Comparison of ENCODE assay signal across 8 cellular contexts in the genomic region with DNA sequence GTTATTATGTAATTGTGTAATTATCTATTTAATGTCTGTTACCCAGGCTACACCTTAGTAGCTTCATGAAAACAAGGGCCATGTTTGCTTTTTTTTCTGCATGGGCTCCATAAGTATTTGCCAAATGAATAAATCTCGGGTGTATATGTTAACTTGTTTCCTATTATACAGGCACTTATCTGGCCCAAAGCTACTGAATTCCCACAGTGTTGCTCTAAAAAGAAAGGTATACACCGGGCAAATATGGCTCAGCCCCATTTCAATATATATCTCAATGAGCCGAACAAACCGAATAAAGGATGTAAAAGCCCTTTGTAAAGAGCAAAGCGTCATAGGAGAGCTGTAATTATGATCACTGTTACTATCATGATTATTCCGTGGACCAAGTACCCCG. TPM values are rescaled to one million over a fixed set of nuclear protein-coding genes. Genes with fewer than 3 reads are reported as not detected.
A peak's percentile ranks its signal among the peaks of the same experiment; 100 is the strongest.
DNase-seq lines count a peak whose midpoint lies in the region; ATAC-seq, FAIRE-seq and TF ChIP-seq lines count a peak whose summit lies in the region.

No MANE protein-coding gene starts in this region.

- H3K4me1 ChIP-seq in CD4-positive, CD25-positive, alpha-beta regulatory T cell (ENCODE audit: control insufficient read depth, insufficient read depth, low read length, poor library complexity, severe bottlenecking), result peaks cover 18% of the 10 kb centered on the region
- H3K4me1 ChIP-seq in Karpas-422 (ENCODE audit: low read length), result peaks cover 19% of the 10 kb centered on the region
- H3K4me1 ChIP-seq in breast epithelium, result no peaks in the 10 kb centered on the region
- peaks cover 4 to 7% of the 10 kb centered on the region in 2 donors for H3K4me1 ChIP-seq in mucosa of rectum (ENCODE audit: control insufficient read depth in 2 of 2, insufficient read depth in 2 of 2, low read length in 2 of 2)

- H2AFZ ChIP-seq in Karpas-422 (ENCODE audit: low read length), result no peak overlapping the region

- H3K9me3 ChIP-seq in CD4-positive, CD25-positive, alpha-beta regulatory T cell (ENCODE audit: control insufficient read depth in 2 of 2, low read length in 2 of 2), result no peaks in the 10 kb centered on the region
- H3K9me3 ChIP-seq in Karpas-422 (ENCODE audit: low read length) (no peaks in the 10 kb centered on the region), breast epithelium (no peaks in the 10 kb centered on the region), mucosa of rectum (ENCODE audit: control insufficient read depth in 2 of 2, low read length in 2 of 2) (no peaks in the 10 kb centered on the region)

- no peak for TF ChIP-seq CTCF in breast epithelium (IDR thresholded peaks at IDR 0.05)

- no peak overlapping the region for H3K27ac ChIP-seq in CD4-positive, CD25-positive, alpha-beta regulatory T cell (ENCODE audit: insufficient read depth, low read length, poor library complexity, severe bottlenecking)
- H3K27ac ChIP-seq in Karpas-422 (ENCODE audit: low read length), result no peak overlapping the region
- H3K27ac ChIP-seq in breast epithelium, result peak overlapping the region; percentile 83 to 88
- no peak overlapping the region for H3K27ac ChIP-seq in mucosa of rectum (ENCODE audit: low read depth in 2 of 2, low read length in 2 of 2)

- peak overlapping the region; percentile 80 for H3K4me2 ChIP-seq in Karpas-422 (ENCODE audit: low read depth, low read length, poor library complexity, severe bottlenecking)

- H3K9ac ChIP-seq in Karpas-422 (ENCODE audit: low read length) (peak overlapping the region; percentile 76), mucosa of rectum (ENCODE audit: low read depth in 1 of 2, low read length in 2 of 2) (peak overlapping the region; percentile 79 to 92)

- peaks cover 4% of the 10 kb centered on the region for H3K36me3 ChIP-seq in CD4-positive, CD25-positive, alpha-beta regulatory T cell (ENCODE audit: control insufficient read depth, insufficient read depth, low read length)
- H3K36me3 ChIP-seq in Karpas-422 (ENCODE audit: insufficient read depth, low read length) (no peaks in the 10 kb centered on the region), breast epithelium (no peaks in the 10 kb centered on the region), mucosa of rectum (ENCODE audit: control insufficient read depth in 2 of 2, insufficient read depth in 2 of 2, low read length in 2 of 2) (no peaks in the 10 kb centered on the region)

- H3K79me2 ChIP-seq in Karpas-422 (ENCODE audit: low read length), result peaks cover 39% of the 10 kb centered on the region

- no peak for ATAC-seq in CD4-positive, CD25-positive, alpha-beta regulatory T cell (ENCODE audit: low read depth in 2 of 2)

- H3K36me3 Mint-ChIP-seq in CD4-positive, CD25-positive, alpha-beta regulatory T cell, result peaks cover 8% of the 10 kb centered on the region

- FAIRE-seq in HTR-8/SVneo (lab: Jason Lieb, UNC), result no peak

- peak overlapping the region; percentile 92 to 96 (median 93) for H3K27ac Mint-ChIP-seq in CD4-positive, CD25-positive, alpha-beta regulatory T cell

- H3K4me1 Mint-ChIP-seq in CD4-positive, CD25-positive, alpha-beta regulatory T cell, result peaks cover 9 to 48% (median 26%) of the 10 kb centered on the region in 4 donors

- peaks cover 0 to 2% (median 0%) of the 10 kb centered on the region in 7 donors for H3K9me3 Mint-ChIP-seq in CD4-positive, CD25-positive, alpha-beta regulatory T cell

- H3K4me3 ChIP-seq in CD4-positive, CD25-positive, alpha-beta regulatory T cell (ENCODE audit: low read depth, low read length), result peak overlapping the region; percentile 87
- H3K4me3 ChIP-seq in Karpas-422 (ENCODE audit: low read length), result peak overlapping the region; percentile 80
- H3K4me3 ChIP-seq in breast epithelium, result peak overlapping the region; percentile 91 to 93 (median 92)
- peak overlapping the region; percentile 89 to 97 for H3K4me3 ChIP-seq in mucosa of rectum (ENCODE audit: low read length in 2 of 2)

- H3K4me3 Mint-ChIP-seq in CD4-positive, CD25-positive, alpha-beta regulatory T cell, result peak overlapping the region; percentile 90 to 97 (median 96)

- intact Hi-C loops in breast epithelium (cut with DNase I; ENCODE audit: low total_unique reads), result no loop called here

- H3K27me3 ChIP-seq in CD4-positive, CD25-positive, alpha-beta regulatory T cell (ENCODE audit: control insufficient read depth, insufficient read depth, low read length), result no peaks in the 10 kb centered on the region
- H3K27me3 ChIP-seq in Karpas-422 (ENCODE audit: low read length), result no peaks in the 10 kb centered on the region
- no peaks in the 10 kb centered on the region for H3K27me3 ChIP-seq in breast epithelium
- no peaks in the 10 kb centered on the region for H3K27me3 ChIP-seq in mucosa of rectum (ENCODE audit: control insufficient read depth in 2 of 2, insufficient read depth in 2 of 2, low read length in 2 of 2)

- H3K27me3 Mint-ChIP-seq in CD4-positive, CD25-positive, alpha-beta regulatory T cell, result peaks cover 10% of the 10 kb centered on the region

- DNase-seq in CD4-positive, CD25-positive, alpha-beta regulatory T cell, result peak in 1 of 3 donors; percentile 23
- DNase-seq in Karpas-422, result peak; percentile 41
- no peak for DNase-seq in breast epithelium (ENCODE audit: low spot score in 2 of 2)
- no peak for DNase-seq in hepatic stellate cell (ENCODE audit: low spot score)
- no peak for DNase-seq in NCI-H2107 (lab: John Stamatoyannopoulos, UW)
- no peak for DNase-seq in HTR-8/SVneo (ENCODE audit: insufficient read length, low spot score)
- DNase-seq in activated CD4-positive, alpha-beta T cell treated with anti-CD3 and anti-CD28 coated beads for 1 hour, result no peak

- TF ChIP-seq POLR2A in breast epithelium (IDR thresholded peaks at IDR 0.05), result no peak

- H4K20me1 ChIP-seq in Karpas-422 (ENCODE audit: insufficient read depth, low read depth, low read length), result no peaks in the 10 kb centered on the region

- H3K9me2 ChIP-seq in Karpas-422 (replicated peaks; ENCODE audit: insufficient read depth, low read length), result no peaks in the 10 kb centered on the region

RNA-seq across cellular contexts. Expression of gene PAQR3, which starts 0.8 kb away (rescaled TPM):
- total RNA-seq in CD4-positive, CD25-positive, alpha-beta regulatory T cell, result 23.5 TPM
- polyA plus RNA-seq in CD4-positive, CD25-positive, alpha-beta regulatory T cell, result 10 to 100 TPM in 2 of 4 donors, 1 to 10 TPM in 2; 6.5 to 11.7 (median 9.9) TPM
- total RNA-seq in Karpas-422 (2014; rRNA removed; shearing (Covaris generic); ENCODE audit: low replicate concordance), result 11.7 and 46.0 TPM in 2 replicates
- total RNA-seq in breast epithelium, result 10 to 100 TPM; 13.1 to 25.8 (median 18.7) TPM

Comparison
In these comparisons a context has a peak if more than half of its experiments do, and no peak if none do; other contexts are left out.
1. H3K27ac ChIP-seq: peak in breast epithelium (2 of 2); none in CD4-positive, CD25-positive, alpha-beta regulatory T cell (single experiment), Karpas-422 (single experiment) and mucosa of rectum (0 of 2).
2. Peak in every context shown above with its lines, with median percentiles within 50 percentile points of each other: H3K4me3 ChIP-seq.